ENCODE assay signal across 13 cellular contexts in the genomic region with DNA sequence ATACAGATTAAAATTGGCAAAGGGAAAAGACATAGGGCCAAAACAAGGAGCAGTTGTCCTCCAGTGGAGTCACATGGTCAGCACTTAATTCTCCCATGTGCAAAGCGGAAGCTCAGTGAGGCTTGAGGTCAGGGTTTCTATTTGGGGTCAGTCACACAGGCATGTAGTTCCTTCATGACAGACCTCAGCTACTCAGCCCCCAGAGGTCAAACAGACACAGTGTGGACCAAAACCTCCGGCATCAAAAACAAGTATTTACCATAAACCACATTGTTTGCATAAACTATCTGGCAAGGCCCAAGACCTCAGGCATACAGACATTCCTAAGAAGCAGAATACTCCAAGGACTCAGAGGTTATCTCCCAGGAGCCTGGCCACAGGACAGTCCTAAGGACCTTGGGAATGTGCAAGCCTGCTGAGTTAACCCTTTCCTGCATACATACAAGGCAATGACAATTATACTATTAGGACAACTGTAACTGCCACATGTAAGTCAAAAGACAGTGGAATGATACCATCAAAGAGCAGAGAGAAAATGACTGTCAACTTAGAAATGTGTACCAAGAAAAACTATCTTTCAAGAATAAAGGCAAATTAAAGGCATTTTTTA. TPM values are rescaled to one million over a fixed set of nuclear protein-coding genes. Genes with fewer than 3 reads are reported as not detected.
DNase-seq lines count a peak whose midpoint lies in the region; ATAC-seq, FAIRE-seq and TF ChIP-seq lines count a peak whose summit lies in the region.
"Had no signal": no experiment of that assay in that cellular context is flagged by ENCODE, and none has a peak within 500 bp of the region (broad histone marks: within the 10 kb centered on the region; RNA-seq: fewer than 3 reads in every experiment).

No MANE protein-coding gene starts in this region.

- TF ChIP-seq EP300 in GM12878 (IDR thresholded peaks at IDR 0.05; ENCODE audit: borderline replicate concordance in 1 of 2, control insufficient read depth in 1 of 2, low read depth in 2 of 2, low read length in 2 of 2) = no peak

- BruUV-seq in GM12878 (replicated peaks; lab: Mats Ljungman, UMichigan) = no TSS peak

- H3K27me3 ChIP-seq in GM12878 (replicated peaks in 1 of 2; ENCODE audit: control insufficient read depth in 2 of 2, insufficient read depth in 2 of 2, low read length in 1 of 2) = no peaks in the 10 kb centered on the region
- H3K27me3 ChIP-seq in spleen (replicated peaks in 1 of 7) = no peaks in the 10 kb centered on the region
- H3K27me3 ChIP-seq: gastroesophageal sphincter had no signal

- POLR2A ChIA-PET in GM12878 (lab: Charles Lee) = interaction anchor here (0.6 kb wide), 1 partner anchor 296 kb away, joined by 4 read pairs; no protein-coding TSS in a partner anchor

- no peak for TF ChIP-seq RAD21 in GM12878 (IDR thresholded peaks at IDR 0.05; ENCODE audit: insufficient read depth, low read depth, low read length)

- peak; percentile 96 for ATAC-seq in GM19438 (IDR thresholded peaks at IDR 0.05; ENCODE audit: low read depth, unreplicated experiment)
- peak; percentile 79 for ATAC-seq in HG03039 (IDR thresholded peaks at IDR 0.05; ENCODE audit: unreplicated experiment)
- ATAC-seq in GM12878 = peak; percentile 90
- ATAC-seq: gastroesophageal sphincter had no signal

- FAIRE-seq in GM12891 (lab: Jason Lieb, UNC) = peak; percentile 31
- peak; percentile 76 for FAIRE-seq in GM12878 (lab: Jason Lieb, UNC)
- FAIRE-seq: astrocyte, D721Med had no signal

- 3% methylated on average over 2 of the region's 2 CpGs for WGBS in GM12878 (ENCODE audit: insufficient coverage, insufficient replicate concordance, low lambda C conversion rate, missing lambda C conversion rate)
- 62 to 86% (median 70%) methylated on average over 2 of the region's 2 CpGs for WGBS in spleen, 5 donors

- H2AFZ ChIP-seq in GM12878 (ENCODE audit: control insufficient read depth, low read depth, low read length) = peak overlapping the region; percentile 28; the same call in 1 of the 2 replicates

- DNase-seq in GM12891 (ENCODE audit: insufficient read length, low spot score) = no peak
- DNase-seq in GM12878 (ENCODE audit: low read depth, low spot score) = peak; percentile 31
- DNase-seq in NCI-H1092 treated with DMSO at 0.1 percent for 48 hours (lab: John Stamatoyannopoulos, UW) = no peak
- DNase-seq in NOMO-1 (lab: John Stamatoyannopoulos, UW; ENCODE audit: unreplicated experiment in 2 of 2) = no peak
- no peak for DNase-seq in spleen
- no peak for DNase-seq in DMS114 treated with DMSO at 0.1 percent for 48 hours (lab: John Stamatoyannopoulos, UW; ENCODE audit: unreplicated experiment)
- DNase-seq: activated CD4-positive, alpha-beta T cell treated with anti-CD3 and anti-CD28 coated beads, Interleukin-2, amount 10 ng/mL, durations not matched to agents 7 days and 5 days; NCI-H1694 treated with DMSO at 0.1 percent for 48 hours had no signal

- no peak overlapping the region for H3K4me3 ChIP-seq in GM12878
- H3K4me3 ChIP-seq in spleen = no peak overlapping the region
- H3K4me3 ChIP-seq: gastroesophageal sphincter had no signal

- no peak overlapping the region for H3K4me2 ChIP-seq in GM12878 (ENCODE audit: control insufficient read depth, insufficient read depth)

- SMC1A ChIA-PET in GM12878 (lab: Charles Lee; ENCODE audit: uncharacterized antibody, unreplicated experiment) = interaction anchor here (0.7 to 1.0 kb wide), 2 partner anchors 38 to 236 kb away, joined by 3 read pairs; no protein-coding TSS in a partner anchor

- CTCF ChIA-PET in GM12878 (lab: Yijun Ruan, JAX) = interaction anchor here (0.9 kb wide), 1 partner anchor 181 kb away, joined by 3 read pairs; no protein-coding TSS in a partner anchor

- H3K9me3 ChIP-seq in GM12878 (replicated peaks; ENCODE audit: control insufficient read depth, insufficient read depth, low read length) = no peaks in the 10 kb centered on the region; the same call in 2 of the 3 replicates
- H3K9me3 ChIP-seq in spleen = peaks cover 0 to 9% (median 0%) of the 10 kb centered on the region in 8 donors

- RAD21 ChIA-PET in GM12878 (lab: Charles Lee; ENCODE audit: unreplicated experiment) = no interaction called here

- no peaks in the 10 kb centered on the region for H3K79me2 ChIP-seq in GM12878 (ENCODE audit: control insufficient read depth, insufficient read depth, low read length)

- intact Hi-C loops in GM12878 (cut with micrococcal nuclease; ENCODE audit: unreplicated experiment) = no loop called here
- intact Hi-C loops in spleen (cut with DNase I; ENCODE audit: low total_unique reads) = no loop called here

- no peaks in the 10 kb centered on the region for H4K20me1 ChIP-seq in GM12878 (ENCODE audit: control insufficient read depth, insufficient read depth)

- H3K4me1 ChIP-seq in GM12878 (ENCODE audit: control insufficient read depth, insufficient read depth, low read length) = peaks cover 4% of the 10 kb centered on the region
- no peaks in the 10 kb centered on the region for H3K4me1 ChIP-seq in spleen
- H3K4me1 ChIP-seq: gastroesophageal sphincter had no signal

- in situ Hi-C loops in GM12878 (cut with MboI) = no loop called here

- H3K27ac ChIP-seq in GM12878 (ENCODE audit: control insufficient read depth, insufficient read depth) = no peak overlapping the region
- no peak overlapping the region for H3K27ac ChIP-seq in spleen
- H3K27ac ChIP-seq: gastroesophageal sphincter had no signal

- no peak for TF ChIP-seq POLR2A in GM12891 (IDR thresholded peaks at IDR 0.05; ENCODE audit: low read depth, low read length)
- no peak for TF ChIP-seq POLR2A in GM12878 (IDR thresholded peaks at IDR 0.05; ENCODE audit: low read depth, low read length)
- TF ChIP-seq POLR2A in spleen (IDR thresholded peaks at IDR 0.05) = no peak

- H3K9ac ChIP-seq in GM12878 (ENCODE audit: control insufficient read depth, insufficient read depth, low read length) = no peak overlapping the region

- H3K36me3 ChIP-seq in GM12878 (ENCODE audit: control insufficient read depth in 2 of 2, insufficient read depth in 2 of 2, low read length in 1 of 2) = no peaks in the 10 kb centered on the region
- H3K36me3 ChIP-seq in spleen = no peaks in the 10 kb centered on the region
- H3K36me3 ChIP-seq: gastroesophageal sphincter had no signal

- TF ChIP-seq CTCF in GM12878 (IDR thresholded peaks at IDR 0.05 in 2 of 3, conservative IDR thresholded peaks at IDR 0.05 in 1 of 3; ENCODE audit: control insufficient read depth in 2 of 3, extremely low read depth in 1 of 3, insufficient read depth in 1 of 3, low read depth in 3 of 3, low read length in 3 of 3) = no peak
- TF ChIP-seq CTCF in spleen (IDR thresholded peaks at IDR 0.05 in 8 of 11, conservative IDR thresholded peaks at IDR 0.05 in 3 of 11) = no peak

TF ChIP-seq in GM12891, 5 proteins besides CTCF, POLR2A, EP300 and RAD21:
- TF ChIP-seq POU2F2 (IDR thresholded peaks at IDR 0.05; ENCODE audit: low read depth, low read length) (no peak), SPI1 (IDR thresholded peaks at IDR 0.05; ENCODE audit: low read depth, low read length) (no peak), POLR2AphosphoS5 (IDR thresholded peaks at IDR 0.05; ENCODE audit: low read depth, low read length) (no peak), TAF1 (IDR thresholded peaks at IDR 0.05; ENCODE audit: low read depth, low read length) (no peak), PAX5 (IDR thresholded peaks at IDR 0.05; ENCODE audit: insufficient read depth, low read length, severe bottlenecking) (no peak)

TF ChIP-seq in GM12878, 131 proteins besides CTCF, POLR2A, EP300 and RAD21 (continues in another document):
- TF ChIP-seq NR2F1 (conservative IDR thresholded peaks at IDR 0.05) (peak; percentile 74), NR2C2 (IDR thresholded peaks at IDR 0.05; ENCODE audit: borderline replicate concordance, control insufficient read depth, insufficient read length, low read depth) (no peak), CEBPB (IDR thresholded peaks at IDR 0.05; ENCODE audit: borderline replicate concordance in 1 of 2, low read depth in 2 of 2, low read length in 2 of 2) (no peak), RB1 (IDR thresholded peaks at IDR 0.05; ENCODE audit: borderline replicate concordance) (no peak)

RNA-seq across cellular contexts. Expression of a gene that starts 28.7 kb away (rescaled TPM):
- 5.3 TPM for polyA plus RNA-seq in GM12891 (2012; ENCODE audit: low read depth, missing spikeins)
- 139 and 147 TPM in 2 replicates for total RNA-seq in GM12878 (2013; cell fraction: nucleolus; rRNA removed)
- total RNA-seq in GM12878 (2014; rRNA removed) (16.1 and 19.5 TPM in 2 replicates), GM12878 (2014; rRNA removed; fragmentation: Illumina TruSeq; extraction: Trizol) (16.8 and 17.4 TPM in 2 replicates), GM12878 (2021) (17.0 and 18.0 TPM in 2 replicates), spleen (10 to 100 TPM; 36.3 to 53.4 (median 48.1) TPM)
- 7.4 TPM for polyA plus RNA-seq in GM12878 (2011; ENCODE audit: low read depth)
- polyA plus RNA-seq in GM12878 (2011; rRNA removed) (13.8 and 19.5 TPM in 2 replicates), GM12878 (2014; fragmentation: Illumina TruSeq; extraction: Trizol) (9.9 and 12.6 TPM in 2 replicates), GM12878 (2014; fragmentation: Nextera tagmentation; extraction: Ambion mirVana) (1 to 10 TPM; 4.3 to 7.0 TPM), GM12878 (2014; rRNA removed) (7.4 and 8.1 TPM in 2 replicates), GM12878 (2016; fragmentation: Nextera tagmentation; extraction: Ambion mirVana) (10 to 100 TPM; 14.1 to 16.3 TPM), spleen (1 to 10 TPM; 3.6 to 6.2 (median 4.2) TPM)
- 6.4 and 7.3 TPM in 2 replicates for polyA plus RNA-seq in GM12878 (2011; cell fraction: cytosol; rRNA removed)
- polyA plus RNA-seq in GM12878 (2011; cell fraction: nucleus; rRNA removed) = 11.1 and 12.0 TPM in 2 replicates
- 11.7 and 12.4 TPM in 2 replicates for polyA plus RNA-seq in GM12878 (2012)
- 27.7 and 28.5 TPM in 2 replicates for polyA minus RNA-seq in GM12878 (2011; rRNA and poly(A)+ RNA removed)
- 10.4 TPM in 2 replicates for polyA minus RNA-seq in GM12878 (2011; cell fraction: cytosol; rRNA and poly(A)+ RNA removed)
- polyA minus RNA-seq in GM12878 (2011; cell fraction: nucleus; rRNA and poly(A)+ RNA removed) = 31.2 and 44.2 TPM in 2 replicates
